In genomic region chr22:37133304-37134018, GRCh38 we compare ENCODE assay signal across 30 cellular contexts. TPM values are rescaled to one million over a fixed set of nuclear protein-coding genes. Genes with fewer than 3 reads are reported as not detected.
DNase-seq lines count a peak whose midpoint lies in the region; FAIRE-seq and TF ChIP-seq lines count a peak whose summit lies in the region.
"Had no signal": no experiment of that assay in that cellular context is flagged by ENCODE, and none has a peak within 500 bp of the region (broad histone marks: within the 10 kb centered on the region; RNA-seq: fewer than 3 reads in every experiment).

No MANE protein-coding gene starts in this region.

- H3K9me3 ChIP-seq in astrocyte (ENCODE audit: insufficient read depth, low read depth, low read length) (no peaks in the 10 kb centered on the region), osteoblast (ENCODE audit: low read depth, low read length) (no peaks in the 10 kb centered on the region), smooth muscle cell (replicated peaks; ENCODE audit: low read depth) (no peaks in the 10 kb centered on the region)
- H3K9me3 ChIP-seq: gastroesophageal sphincter, psoas muscle had no signal

- H2AFZ ChIP-seq in astrocyte (ENCODE audit: low read depth, low read length) (no peak overlapping the region), osteoblast (ENCODE audit: low read length) (no peak overlapping the region), smooth muscle cell (ENCODE audit: low read depth) (no peak overlapping the region)
- H2AFZ ChIP-seq: PC-9 had no signal

- no peaks in the 10 kb centered on the region for H3F3A ChIP-seq in smooth muscle cell (ENCODE audit: low read depth)

- H3K4me2 ChIP-seq in astrocyte (ENCODE audit: low read length) (no peak overlapping the region), osteoblast (ENCODE audit: insufficient read depth, low read length) (no peak overlapping the region), smooth muscle cell (no peak overlapping the region)
- H3K4me2 ChIP-seq: PC-9 had no signal

- H3K4me3 ChIP-seq in NB4 (ENCODE audit: low read depth, low read length) (no peak overlapping the region), astrocyte (ENCODE audit: insufficient read depth, low read depth, low read length) (no peak overlapping the region), osteoblast (ENCODE audit: insufficient read depth, low read length) (no peak overlapping the region), smooth muscle cell (no peak overlapping the region)
- H3K4me3 ChIP-seq: dorsolateral prefrontal cortex, gastroesophageal sphincter, PC-9, psoas muscle, SK-N-MC, skin epidermis had no signal

- no peak for FAIRE-seq in astrocyte (lab: Jason Lieb, UNC)
- FAIRE-seq: A204.1, GM12892 had no signal

- H3K4me1 Mint-ChIP-seq in astrocyte (ENCODE audit: low read depth, unreplicated experiment) = peaks cover 2% of the 10 kb centered on the region

- peaks cover 47% of the 10 kb centered on the region for H3K27me3 Mint-ChIP-seq in astrocyte (ENCODE audit: low read depth, unreplicated experiment)

- H3K4me1 ChIP-seq in astrocyte (ENCODE audit: insufficient read depth, low read length) (no peaks in the 10 kb centered on the region), osteoblast (ENCODE audit: insufficient read depth, low read length) (no peaks in the 10 kb centered on the region), smooth muscle cell (ENCODE audit: low read depth) (no peaks in the 10 kb centered on the region)
- H3K4me1 ChIP-seq: gastroesophageal sphincter, psoas muscle had no signal

- TF ChIP-seq POLR2A in NB4 (IDR thresholded peaks at IDR 0.05; ENCODE audit: extremely low read depth, insufficient read length) = no peak

- H3K27me3 ChIP-seq in astrocyte (ENCODE audit: insufficient read depth, low read length) (peaks cover 4% of the 10 kb centered on the region), osteoblast (ENCODE audit: insufficient read depth, low read length) (no peaks in the 10 kb centered on the region), smooth muscle cell (ENCODE audit: low read depth) (no peaks in the 10 kb centered on the region)
- H3K27me3 ChIP-seq: dorsolateral prefrontal cortex had no signal

- no peak overlapping the region for H3K4me3 Mint-ChIP-seq in astrocyte (ENCODE audit: unreplicated experiment)
- H3K4me3 Mint-ChIP-seq: nephron progenitor cell had no signal

- DNase-seq in activated T-cell treated with anti-CD3 and anti-CD28 coated beads, Interleukin-2, amount 50 U/mL, for 48 hours = peak; percentile 30 to 32
- DNase-seq in activated T-cell treated with anti-CD3 and anti-CD28 coated beads for 4 hours (no peak), NB4 (ENCODE audit: low read depth) (peak; percentile 48), astrocyte (ENCODE audit: low read depth) (peak; percentile 12), osteoblast (ENCODE audit: insufficient read length, low spot score, missing footprints) (peak; percentile 65), NCI-H82 treated with DMSO at 0.1 percent for 48 hours (lab: John Stamatoyannopoulos, UW; ENCODE audit: unreplicated experiment) (no peak), smooth muscle cell (lab: John Stamatoyannopoulos, UW; ENCODE audit: unreplicated experiment) (no peak), SIG-M5 treated with dmso at 0.1 percent for 504 hours (lab: John Stamatoyannopoulos, UW; ENCODE audit: unreplicated experiment) (no peak)
- DNase-seq: C1 segment of cervical spinal cord; dorsolateral prefrontal cortex; erythroblast; IMR-90; left cardiac atrium; MM.1S; NCI-H1694; NCI-H748 treated with DMSO at 0.1 percent for 48 hours; nephron progenitor cell; PC-9; psoas muscle; stimulated activated CD4-positive, alpha-beta T cell treated with anti-CD3 and anti-CD28 coated beads, Interleukin-4, amount 100 ng/mL, for 1 hour; T-helper 9 cell had no signal

- peaks cover 3% of the 10 kb centered on the region for H3K9me3 Mint-ChIP-seq in astrocyte (ENCODE audit: unreplicated experiment)
- H3K9me3 Mint-ChIP-seq: nephron progenitor cell had no signal

- H4K20me1 ChIP-seq in astrocyte (ENCODE audit: insufficient read depth, low read length) (no peaks in the 10 kb centered on the region), osteoblast (ENCODE audit: insufficient read depth, low read length) (no peaks in the 10 kb centered on the region), smooth muscle cell (ENCODE audit: low read depth) (no peaks in the 10 kb centered on the region)

- 85% methylated on average over 16 of the region's 16 CpGs for WGBS in smooth muscle cell (ENCODE audit: low lambda C conversion rate)

- no peak overlapping the region for H3K9ac ChIP-seq in astrocyte (ENCODE audit: low read length)
- H3K9ac ChIP-seq in smooth muscle cell (ENCODE audit: low read depth) = no peak overlapping the region

- H3K27ac ChIP-seq in astrocyte (ENCODE audit: low read depth, low read length) (no peak overlapping the region), osteoblast (ENCODE audit: low read depth, low read length) (no peak overlapping the region), smooth muscle cell (ENCODE audit: low read depth) (no peak overlapping the region)
- H3K27ac ChIP-seq: dorsolateral prefrontal cortex, gastroesophageal sphincter, PC-9, psoas muscle, SK-N-MC, skin epidermis had no signal

- no peak overlapping the region for H3K27ac Mint-ChIP-seq in astrocyte (ENCODE audit: unreplicated experiment)
- H3K27ac Mint-ChIP-seq: nephron progenitor cell had no signal

- H3K36me3 ChIP-seq in astrocyte (ENCODE audit: insufficient read depth, low read length) (no peaks in the 10 kb centered on the region), osteoblast (ENCODE audit: insufficient read depth, low read length) (no peaks in the 10 kb centered on the region), smooth muscle cell (ENCODE audit: low read depth) (no peaks in the 10 kb centered on the region)
- H3K36me3 ChIP-seq: gastroesophageal sphincter had no signal

- no peaks in the 10 kb centered on the region for H3K36me3 Mint-ChIP-seq in astrocyte (ENCODE audit: low read depth, unreplicated experiment)

- TF ChIP-seq CTCF in NB4 (IDR thresholded peaks at IDR 0.05; ENCODE audit: low read depth, low read length) = no peak
- TF ChIP-seq CTCF in astrocyte (IDR thresholded peaks at IDR 0.05; ENCODE audit: insufficient read depth, low read depth, low read length) = no peak
- TF ChIP-seq CTCF in osteoblast (IDR thresholded peaks at IDR 0.05; ENCODE audit: extremely low read depth, low read depth, low read length) = no peak
- no peak for TF ChIP-seq CTCF in smooth muscle cell (IDR thresholded peaks at IDR 0.05; ENCODE audit: borderline replicate concordance, insufficient read depth, poor library complexity, severe bottlenecking)

- no peaks in the 10 kb centered on the region for H3K79me2 ChIP-seq in astrocyte (ENCODE audit: insufficient read depth, low read length)
- H3K79me2 ChIP-seq in osteoblast (ENCODE audit: insufficient read depth, low read length) = no peaks in the 10 kb centered on the region
- no peaks in the 10 kb centered on the region for H3K79me2 ChIP-seq in smooth muscle cell (ENCODE audit: low read depth)

RNA-seq across cellular contexts. Expression of gene IL2RB, which starts 16.3 kb away (rescaled TPM):
- total RNA-seq in astrocyte = 1.3 and 1.6 TPM in 2 replicates
- 0.59 TPM in 1 of 2 replicates, not detected in the other for total RNA-seq in osteoblast
- total RNA-seq in smooth muscle cell = 0.76 and 1.1 TPM in 2 replicates
- 3.6 and 3.8 TPM in 2 replicates for polyA plus RNA-seq in smooth muscle cell
- total RNA-seq: bronchial epithelial cell, IMR-90 had no signal

RNA-seq across cellular contexts. Expression of gene TMPRSS6, which starts 23.9 kb away (rescaled TPM):
- not detected in 2 replicates for total RNA-seq in astrocyte
- not detected in 2 replicates for total RNA-seq in osteoblast
- not detected in 2 replicates for total RNA-seq in smooth muscle cell
- 0.69 TPM in 1 of 2 replicates, not detected in the other for polyA plus RNA-seq in smooth muscle cell
- total RNA-seq: bronchial epithelial cell, dorsolateral prefrontal cortex, gastroesophageal sphincter, IMR-90, left cardiac atrium, mesenteric fat pad, psoas muscle, subcutaneous adipose tissue, urinary bladder had no signal
- polyA plus RNA-seq: IMR-90, psoas muscle had no signal

RNA-seq across cellular contexts. Expression of gene C1QTNF6, which starts 54.6 kb away (rescaled TPM):
- total RNA-seq in astrocyte = 6.0 and 8.4 TPM in 2 replicates
- total RNA-seq in osteoblast = 11.9 and 18.3 TPM in 2 replicates
- 11.8 and 14.3 TPM in 2 replicates for total RNA-seq in smooth muscle cell
- 26.8 and 33.6 TPM in 2 replicates for polyA plus RNA-seq in smooth muscle cell

Comparison
In these comparisons a context has a peak if more than half of its experiments do, and no peak if none do; other contexts are left out.
1. DNase-seq: peak in activated T-cell treated with anti-CD3 and anti-CD28 coated beads, Interleukin-2, amount 50 U/mL, for 48 hours (2 of 2), NB4 (single experiment), astrocyte (single experiment) and osteoblast (single experiment); none in activated T-cell treated with anti-CD3 and anti-CD28 coated beads for 4 hours (single experiment), NCI-H82 treated with DMSO at 0.1 percent for 48 hours (single experiment), smooth muscle cell (single experiment) and SIG-M5 treated with dmso at 0.1 percent for 504 hours (single experiment).